ENCODE assay signal across 9 cellular contexts in genomic region chr14:22885975-22886374, GRCh38. TPM values are rescaled to one million over a fixed set of nuclear protein-coding genes. Genes with fewer than 3 reads are reported as not detected.
DNase-seq lines count a peak whose midpoint lies in the region; ATAC-seq and TF ChIP-seq lines count a peak whose summit lies in the region.
"Had no signal": no experiment of that assay in that cellular context is flagged by ENCODE, and none has a peak within 500 bp of the region (broad histone marks: within the 10 kb centered on the region; RNA-seq: fewer than 3 reads in every experiment).

No MANE protein-coding gene starts in this region.

- H3K4me3 Mint-ChIP-seq in activated B cell treated with CpG ODN at 0.5 μM for 24 hours = peak overlapping the region; percentile 90
- H3K4me3 Mint-ChIP-seq in stimulated activated memory B cell treated with anti-CD40 and anti-IgM and Interleukin-4, amounts not matched to agents 10 μg/mL and 1 μg/mL and 100 μg/mL, for 72 hours = peak overlapping the region; percentile 85

- peak overlapping the region in 1 of 2 experiments; percentile 92; a peak in 1 of 4 replicates for H3K27ac ChIP-seq in SK-N-SH (ENCODE audit: low read depth in 2 of 2, low read length in 1 of 2)
- no peak overlapping the region for H3K27ac ChIP-seq in caudate nucleus (ENCODE audit: low read depth, low read length)
- H3K27ac ChIP-seq: thoracic aorta had no signal

- ATAC-seq in SK-N-SH treated with all-trans-retinoic acid at 6 μM for 48 hours = no peak
- no peak for ATAC-seq in activated B cell treated with CpG ODN at 0.5 μM for 24 hours (ENCODE audit: low read depth)
- ATAC-seq in stimulated activated memory B cell treated with anti-CD40 and anti-IgM and Interleukin-4, amounts not matched to agents 10 μg/mL and 1 μg/mL and 100 μg/mL, for 72 hours = no peak
- no peak for ATAC-seq in HG02884 (IDR thresholded peaks at IDR 0.05; ENCODE audit: unreplicated experiment)

- H3K9ac ChIP-seq in SK-N-SH (no peak overlapping the region), iPS-15b (ENCODE audit: low read depth, low read length) (no peak overlapping the region)

- peaks cover 12% of the 10 kb centered on the region for H3K36me3 Mint-ChIP-seq in activated B cell treated with CpG ODN at 0.5 μM for 24 hours (ENCODE audit: low read depth)
- H3K36me3 Mint-ChIP-seq in stimulated activated memory B cell treated with anti-CD40 and anti-IgM and Interleukin-4, amounts not matched to agents 10 μg/mL and 1 μg/mL and 100 μg/mL, for 72 hours = peaks cover 9% of the 10 kb centered on the region

- no peaks in the 10 kb centered on the region for H4K20me1 ChIP-seq in SK-N-SH (ENCODE audit: insufficient read depth)

- intact Hi-C loops in activated B cell treated with CpG ODN at 0.5 μM for 24 hours (cut with micrococcal nuclease) = loop anchor here (5.0 to 10.0 kb wide), 4 partner anchors 64 to 501 kb away; partner anchors contain the start of gene PPP1R3E

- peak overlapping the region; percentile 80 for H3K27ac Mint-ChIP-seq in activated B cell treated with CpG ODN at 0.5 μM for 24 hours
- peak overlapping the region; percentile 88 for H3K27ac Mint-ChIP-seq in stimulated activated memory B cell treated with anti-CD40 and anti-IgM and Interleukin-4, amounts not matched to agents 10 μg/mL and 1 μg/mL and 100 μg/mL, for 72 hours

- H3K4me2 ChIP-seq in SK-N-SH = peak overlapping the region; percentile 88

- no peaks in the 10 kb centered on the region for H3K27me3 Mint-ChIP-seq in activated B cell treated with CpG ODN at 0.5 μM for 24 hours
- no peaks in the 10 kb centered on the region for H3K27me3 Mint-ChIP-seq in stimulated activated memory B cell treated with anti-CD40 and anti-IgM and Interleukin-4, amounts not matched to agents 10 μg/mL and 1 μg/mL and 100 μg/mL, for 72 hours

- H3K36me3 ChIP-seq in SK-N-SH (replicated peaks in 1 of 2; ENCODE audit: control insufficient read depth in 1 of 2, insufficient read depth in 2 of 2, low read length in 1 of 2) (no peaks in the 10 kb centered on the region), iPS-15b (ENCODE audit: control insufficient read depth, insufficient read depth, low read length) (no peaks in the 10 kb centered on the region)
- H3K36me3 ChIP-seq: thoracic aorta had no signal

- H3K9me3 ChIP-seq in SK-N-SH (no peaks in the 10 kb centered on the region), iPS-15b (ENCODE audit: control insufficient read depth, insufficient read depth, low read length) (no peaks in the 10 kb centered on the region)
- H3K9me3 ChIP-seq: thoracic aorta had no signal

- H3K9me3 Mint-ChIP-seq in activated B cell treated with CpG ODN at 0.5 μM for 24 hours = no peaks in the 10 kb centered on the region
- no peaks in the 10 kb centered on the region for H3K9me3 Mint-ChIP-seq in stimulated activated memory B cell treated with anti-CD40 and anti-IgM and Interleukin-4, amounts not matched to agents 10 μg/mL and 1 μg/mL and 100 μg/mL, for 72 hours

- peaks cover 6% of the 10 kb centered on the region; the same call in 1 of the 2 replicates for H3K79me2 ChIP-seq in SK-N-SH (ENCODE audit: insufficient read depth)

- H3K9me2 ChIP-seq in SK-N-SH = no peaks in the 10 kb centered on the region

- CTCF ChIA-PET in SK-N-SH (lab: Yijun Ruan, JAX) = interaction anchor here (0.6 to 13.0 kb wide), 8 partner anchors 8 to 62 kb away, joined by 3 to 96 read pairs (median 10); no protein-coding TSS in a partner anchor
- CTCF ChIA-PET in activated B cell treated with CpG ODN at 0.5 μM for 24 hours (lab: Charles Lee) = interaction anchor here (1.0 to 8.6 kb wide), 5 partner anchors 14 to 315 kb away, joined by 3 to 103 read pairs (median 6); partner anchors contain the start of genes CDH24, LRP10 and OXA1L

- H3K27me3 ChIP-seq in SK-N-SH (ENCODE audit: insufficient read depth) = no peaks in the 10 kb centered on the region
- H3K27me3 ChIP-seq in iPS-15b (ENCODE audit: control insufficient read depth, insufficient read depth, low read length) = peaks cover 35% of the 10 kb centered on the region

- peaks cover 8 to 45% of the 10 kb centered on the region in 2 experiments; a peak in 2 of 4 replicates for H3K4me1 ChIP-seq in SK-N-SH (ENCODE audit: control insufficient read depth in 1 of 2, insufficient read depth in 2 of 2, low read depth in 1 of 2, low read length in 1 of 2)
- peaks cover 18% of the 10 kb centered on the region for H3K4me1 ChIP-seq in iPS-15b (ENCODE audit: control insufficient read depth, insufficient read depth, low read length)

- no peak for TF ChIP-seq EP300 in SK-N-SH (IDR thresholded peaks at IDR 0.05; ENCODE audit: borderline replicate concordance in 1 of 2, low read depth in 1 of 2, low read length in 1 of 2)

- DNase-seq in SK-N-SH = no peak
- DNase-seq in activated B cell treated with CpG ODN at 0.5 μM for 24 hours = no peak
- no peak for DNase-seq in HK-2 (ENCODE audit: unreplicated experiment)
- no peak for DNase-seq in caudate nucleus (lab: John Stamatoyannopoulos, UW)

- no peak for TF ChIP-seq RAD21 in SK-N-SH (IDR thresholded peaks at IDR 0.05; ENCODE audit: low read length)

- H3K4me3 ChIP-seq in SK-N-SH (ENCODE audit: low read depth in 2 of 2, low read length in 1 of 2) = peak overlapping the region in 1 of 2 experiments; percentile 63; a peak in 2 of 4 replicates
- peak overlapping the region; percentile 57 for H3K4me3 ChIP-seq in iPS-15b (ENCODE audit: low read depth, low read length)

- H2AFZ ChIP-seq in SK-N-SH (ENCODE audit: low read depth) = peak overlapping the region; percentile 83; the same call in 1 of the 2 replicates

- peaks cover 4% of the 10 kb centered on the region for H3F3A ChIP-seq in SK-N-SH (replicated peaks; ENCODE audit: insufficient read depth)

- peaks cover 83% of the 10 kb centered on the region for H3K4me1 Mint-ChIP-seq in activated B cell treated with CpG ODN at 0.5 μM for 24 hours
- peaks cover 76% of the 10 kb centered on the region for H3K4me1 Mint-ChIP-seq in stimulated activated memory B cell treated with anti-CD40 and anti-IgM and Interleukin-4, amounts not matched to agents 10 μg/mL and 1 μg/mL and 100 μg/mL, for 72 hours

- WGBS in SK-N-SH (ENCODE audit: low lambda C conversion rate) = 95% methylated on average over 21 of the region's 21 CpGs

- POLR2A ChIA-PET in SK-N-SH (lab: Yijun Ruan, JAX) (interaction anchor here (0.8 to 1.4 kb wide), 2 partner anchors 13 to 121 kb away, joined by 3 to 7 read pairs; no protein-coding TSS in a partner anchor), activated B cell treated with CpG ODN at 0.5 μM for 24 hours (lab: Charles Lee) (interaction anchor here (0.5 to 9.4 kb wide), 13 partner anchors 8 to 436 kb away, joined by 3 to 140 read pairs (median 4); partner anchors contain the start of genes LRP10, OXA1L, PABPN1 and RBM23)

- TF ChIP-seq CTCF in SK-N-SH (IDR thresholded peaks at IDR 0.05) (no peak), activated B cell treated with CpG ODN at 0.5 μM for 24 hours (IDR thresholded peaks at IDR 0.05) (no peak)

TF ChIP-seq in SK-N-SH, 30 proteins besides CTCF, POLR2A, EP300 and RAD21:
- TF ChIP-seq JUND (IDR thresholded peaks at IDR 0.05) (no peak), MAX (IDR thresholded peaks at IDR 0.05; ENCODE audit: low read depth) (no peak), TEAD4 (IDR thresholded peaks at IDR 0.05; ENCODE audit: borderline replicate concordance, insufficient read depth) (no peak), ELF1 (IDR thresholded peaks at IDR 0.05) (no peak), SIN3A (IDR thresholded peaks at IDR 0.05; ENCODE audit: borderline replicate concordance, low read depth, low read length) (no peak), EZH2phosphoT487 (IDR thresholded peaks at IDR 0.05; ENCODE audit: borderline replicate concordance, low read depth) (no peak), POLR2AphosphoS5 (IDR thresholded peaks at IDR 0.05; ENCODE audit: low read depth, low read length) (no peak)

TF ChIP-seq in SK-N-SH treated with all-trans-retinoic acid at 6 μM for 48 hours, 23 proteins besides CTCF, POLR2A, EP300 and RAD21:
- TF ChIP-seq ZNF8 (CRISPR knock-in tag; IDR thresholded peaks at IDR 0.05) (no peak), TCF4 (CRISPR knock-in tag; IDR thresholded peaks at IDR 0.05; ENCODE audit: borderline replicate concordance) (no peak), OSR1 (CRISPR knock-in tag; IDR thresholded peaks at IDR 0.05) (no peak), RARB (CRISPR knock-in tag; IDR thresholded peaks at IDR 0.05) (no peak), ZFP30 (CRISPR knock-in tag; IDR thresholded peaks at IDR 0.05) (no peak)
TF ChIP-seq in SK-N-SH treated with all-trans-retinoic acid at 6 μM for 48 hours: peak in this region for 0.

RNA-seq across cellular contexts. Expression of gene REM2, which starts 3.0 kb away (rescaled TPM):
- 0.26 and 0.36 TPM in 2 replicates for polyA plus RNA-seq in SK-N-SH (2012; rRNA removed)
- polyA plus RNA-seq in SK-N-SH (2012; cell fraction: cytosol; rRNA removed) = 0.12 and 0.17 TPM in 2 replicates
- polyA plus RNA-seq in SK-N-SH (2012; cell fraction: nucleus; rRNA removed) = 1.2 TPM in 2 replicates
- 0.71 and 1.4 TPM in 2 replicates for total RNA-seq in activated B cell treated with CpG ODN at 0.5 μM for 24 hours

RNA-seq across cellular contexts. Expression of gene LRP10, which starts 14.4 kb away (rescaled TPM):
- polyA plus RNA-seq in SK-N-SH (2012; rRNA removed) = 87.8 and 117 TPM in 2 replicates
- polyA plus RNA-seq in SK-N-SH (2012; cell fraction: cytosol; rRNA removed) = 37.3 and 79.1 TPM in 2 replicates
- polyA plus RNA-seq in SK-N-SH (2012; cell fraction: nucleus; rRNA removed) = 78.8 and 101 TPM in 2 replicates
- total RNA-seq in activated B cell treated with CpG ODN at 0.5 μM for 24 hours = 83.2 and 83.3 TPM in 2 replicates

RNA-seq across cellular contexts. Expression of gene RBM23, which starts 33.0 kb away (rescaled TPM):
- 52.4 and 65.5 TPM in 2 replicates for polyA plus RNA-seq in SK-N-SH (2012; rRNA removed)
- polyA plus RNA-seq in SK-N-SH (2012; cell fraction: cytosol; rRNA removed) = 70.3 and 76.0 TPM in 2 replicates
- 97.7 and 97.9 TPM in 2 replicates for polyA plus RNA-seq in SK-N-SH (2012; cell fraction: nucleus; rRNA removed)
- total RNA-seq in activated B cell treated with CpG ODN at 0.5 μM for 24 hours = 130 and 131 TPM in 2 replicates

RNA-seq across cellular contexts. Expression of gene PRMT5, which starts 43.2 kb away (rescaled TPM):
- polyA plus RNA-seq in SK-N-SH (2012; rRNA removed) = 132 and 174 TPM in 2 replicates
- 103 and 123 TPM in 2 replicates for polyA plus RNA-seq in SK-N-SH (2012; cell fraction: cytosol; rRNA removed)
- polyA plus RNA-seq in SK-N-SH (2012; cell fraction: nucleus; rRNA removed) = 158 and 224 TPM in 2 replicates
- 75.3 and 96.5 TPM in 2 replicates for total RNA-seq in activated B cell treated with CpG ODN at 0.5 μM for 24 hours

RNA-seq across cellular contexts. Expression of gene MMP14, which starts 49.6 kb away (rescaled TPM):
- polyA plus RNA-seq in SK-N-SH (2012; rRNA removed) = 139 and 142 TPM in 2 replicates
- polyA plus RNA-seq in SK-N-SH (2012; cell fraction: cytosol; rRNA removed) = 63.7 and 87.9 TPM in 2 replicates
- polyA plus RNA-seq in SK-N-SH (2012; cell fraction: nucleus; rRNA removed) = 217 and 306 TPM in 2 replicates
- 3.4 and 4.1 TPM in 2 replicates for total RNA-seq in activated B cell treated with CpG ODN at 0.5 μM for 24 hours
